12 cellular contexts compared by ENCODE assay signal in the genomic region with DNA sequence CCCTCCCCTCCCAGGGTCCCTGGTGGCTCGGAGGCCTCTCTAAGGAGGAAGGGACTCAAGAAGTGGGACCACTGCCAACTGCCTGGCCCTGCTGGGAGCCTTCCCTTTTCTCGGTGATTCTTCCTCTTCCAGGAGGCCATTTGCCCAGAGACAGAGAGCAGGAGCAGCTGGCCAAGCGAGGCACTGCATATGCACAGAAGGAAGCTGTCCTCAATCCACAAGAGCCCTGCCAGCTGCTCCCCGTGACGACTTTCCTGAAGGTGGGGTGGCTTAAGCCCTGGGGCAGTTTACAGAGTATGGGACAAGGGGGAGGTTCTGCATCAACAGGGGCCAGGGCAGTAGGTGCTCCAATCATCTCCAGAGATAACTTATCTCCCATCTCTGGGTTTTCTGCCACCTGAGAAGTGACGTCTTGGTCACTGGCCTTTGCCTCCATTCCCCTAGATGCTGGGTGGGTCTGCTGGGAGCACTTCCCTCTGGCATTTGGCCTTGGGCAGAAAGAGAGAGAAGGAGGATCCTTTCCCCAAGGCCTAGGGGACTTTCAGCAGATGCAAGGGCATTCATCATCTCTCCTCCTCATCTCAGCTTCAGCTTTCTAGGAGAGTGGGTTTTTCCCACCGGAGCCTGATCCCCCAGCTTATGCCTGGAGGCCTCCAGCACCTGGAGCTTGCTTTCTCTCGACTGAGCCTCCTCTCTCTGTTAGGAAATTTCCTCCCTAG. TPM values are rescaled to one million over a fixed set of nuclear protein-coding genes. Genes with fewer than 3 reads are reported as not detected.
DNase-seq lines count a peak whose midpoint lies in the region; ATAC-seq and TF ChIP-seq lines count a peak whose summit lies in the region.
"Had no signal": no experiment of that assay in that cellular context is flagged by ENCODE, and none has a peak within 500 bp of the region (broad histone marks: within the 10 kb centered on the region; RNA-seq: fewer than 3 reads in every experiment).

No MANE protein-coding gene starts in this region.

- TF ChIP-seq EP300 in SK-N-SH (IDR thresholded peaks at IDR 0.05; ENCODE audit: borderline replicate concordance in 1 of 2, low read depth in 1 of 2, low read length in 1 of 2), result no peak

- H3K36me3 ChIP-seq in SK-N-SH (replicated peaks in 1 of 2; ENCODE audit: control insufficient read depth in 1 of 2, insufficient read depth in 2 of 2, low read length in 1 of 2) (no peaks in the 10 kb centered on the region), ascending aorta (no peaks in the 10 kb centered on the region), tibial artery (no peaks in the 10 kb centered on the region)

- H2AFZ ChIP-seq in SK-N-SH (ENCODE audit: low read depth), result no peak overlapping the region

- no peaks in the 10 kb centered on the region for H3K9me3 Mint-ChIP-seq in activated naive CD4-positive, alpha-beta T cell treated with anti-CD3 and anti-CD28 coated beads for 36 hours
- H3K9me3 Mint-ChIP-seq: activated naive CD8-positive, alpha-beta T cell treated with anti-CD3 and anti-CD28 coated beads for 36 hours; natural killer cell treated with Interleukin-12 subunit alpha and Interleukin-12 subunit beta and Interleukin-15 and Interleukin-18, amount 100 ng/mL, for 72 hours had no signal

- no peak overlapping the region for H3K9ac ChIP-seq in SK-N-SH

- TF ChIP-seq CTCF in SK-N-SH (IDR thresholded peaks at IDR 0.05) (no peak), ascending aorta (IDR thresholded peaks at IDR 0.05) (no peak), tibial artery (IDR thresholded peaks at IDR 0.05) (no peak)

- POLR2A ChIA-PET in SK-N-SH (lab: Yijun Ruan, JAX), result interaction anchor here (0.6 to 1.0 kb wide), 2 partner anchors 18 to 71 kb away, joined by 3 read pairs; no protein-coding TSS in a partner anchor

- no peaks in the 10 kb centered on the region for H3K36me3 Mint-ChIP-seq in activated naive CD4-positive, alpha-beta T cell treated with anti-CD3 and anti-CD28 coated beads for 36 hours (ENCODE audit: low read depth)
- H3K36me3 Mint-ChIP-seq: activated naive CD8-positive, alpha-beta T cell treated with anti-CD3 and anti-CD28 coated beads for 36 hours; natural killer cell treated with Interleukin-12 subunit alpha and Interleukin-12 subunit beta and Interleukin-15 and Interleukin-18, amount 100 ng/mL, for 72 hours had no signal

- H3K27ac ChIP-seq in SK-N-SH (ENCODE audit: low read depth in 2 of 2, low read length in 1 of 2) (no peak overlapping the region), ascending aorta (peak overlapping the region; percentile 46 to 57), tibial artery (peak overlapping the region in 1 of 2 donors; percentile 70)
- H3K27ac ChIP-seq: HL-60 had no signal

- peaks cover 0 to 40% of the 10 kb centered on the region in 2 experiments; a peak in 1 of 4 replicates for H3K4me1 ChIP-seq in SK-N-SH (ENCODE audit: control insufficient read depth in 1 of 2, insufficient read depth in 2 of 2, low read depth in 1 of 2, low read length in 1 of 2)
- peaks cover 16 to 28% of the 10 kb centered on the region in 2 donors for H3K4me1 ChIP-seq in ascending aorta
- H3K4me1 ChIP-seq in tibial artery, result peaks cover 0 to 51% (median 36%) of the 10 kb centered on the region in 4 donors

- peaks cover 5% of the 10 kb centered on the region for H3K27me3 Mint-ChIP-seq in activated naive CD4-positive, alpha-beta T cell treated with anti-CD3 and anti-CD28 coated beads for 36 hours (ENCODE audit: low read depth)
- H3K27me3 Mint-ChIP-seq: activated naive CD8-positive, alpha-beta T cell treated with anti-CD3 and anti-CD28 coated beads for 36 hours had no signal

- no peaks in the 10 kb centered on the region for H3K9me2 ChIP-seq in SK-N-SH

- H3K9me3 ChIP-seq in SK-N-SH (no peaks in the 10 kb centered on the region), ascending aorta (no peaks in the 10 kb centered on the region), tibial artery (no peaks in the 10 kb centered on the region)

- peaks cover 20% of the 10 kb centered on the region for H3K4me1 Mint-ChIP-seq in activated naive CD4-positive, alpha-beta T cell treated with anti-CD3 and anti-CD28 coated beads for 36 hours (ENCODE audit: low read depth)

- no peak for TF ChIP-seq RAD21 in SK-N-SH (IDR thresholded peaks at IDR 0.05; ENCODE audit: low read length)

- H3K4me3 ChIP-seq in SK-N-SH (ENCODE audit: low read depth in 2 of 2, low read length in 1 of 2) (no peak overlapping the region), ascending aorta (no peak overlapping the region), tibial artery (no peak overlapping the region)

- no peak overlapping the region for H3K4me3 Mint-ChIP-seq in activated naive CD4-positive, alpha-beta T cell treated with anti-CD3 and anti-CD28 coated beads for 36 hours
- H3K4me3 Mint-ChIP-seq: activated naive CD8-positive, alpha-beta T cell treated with anti-CD3 and anti-CD28 coated beads for 36 hours; natural killer cell treated with Interleukin-12 subunit alpha and Interleukin-12 subunit beta and Interleukin-15 and Interleukin-18, amount 100 ng/mL, for 72 hours had no signal

- intact Hi-C loops in ascending aorta (cut with DNase I) (loop anchor here (5.0 kb wide), 1 partner anchor 70 kb away; no protein-coding TSS in a partner anchor), tibial artery (cut with DNase I; ENCODE audit: low total_unique reads) (no loop called here)
- intact Hi-C loops in activated naive CD4-positive, alpha-beta T cell treated with anti-CD3 and anti-CD28 coated beads for 36 hours (cut with micrococcal nuclease), result no loop called here

- CTCF ChIA-PET in SK-N-SH (lab: Yijun Ruan, JAX), result interaction anchor here (0.7 to 18.4 kb wide), 11 partner anchors 8 to 330 kb away, joined by 3 to 944 read pairs (median 3); a partner anchor contains a TSS
- CTCF ChIA-PET in activated naive CD4-positive, alpha-beta T cell treated with anti-CD3 and anti-CD28 coated beads for 36 hours (lab: Charles Lee), result interaction anchor here (0.7 to 0.9 kb wide), 2 partner anchors 12 to 35 kb away, joined by 3 to 4 read pairs; no protein-coding TSS in a partner anchor

- no peaks in the 10 kb centered on the region for H3K79me2 ChIP-seq in SK-N-SH (ENCODE audit: insufficient read depth)

- no peak overlapping the region for H3K4me2 ChIP-seq in SK-N-SH

- 39% methylated on average over 7 of the region's 8 CpGs for WGBS in SK-N-SH (ENCODE audit: low lambda C conversion rate)

- peak; percentile 26 for DNase-seq in SK-N-SH
- DNase-seq in ascending aorta (ENCODE audit: low spot score in 2 of 2), result no peak
- DNase-seq in medulla oblongata (ENCODE audit: extremely low spot score), result peak; percentile 89
- DNase-seq in tibial artery, result peak; percentile 66 to 79
- DNase-seq in activated naive CD4-positive, alpha-beta T cell treated with anti-CD3 and anti-CD28 coated beads for 36 hours, result no peak
- no peak for DNase-seq in activated T-cell treated with anti-CD3 and anti-CD28 coated beads for 4 hours
- DNase-seq: activated naive CD8-positive, alpha-beta T cell treated with anti-CD3 and anti-CD28 coated beads for 36 hours; NCI-H1048 had no signal

- H3F3A ChIP-seq in SK-N-SH (replicated peaks; ENCODE audit: insufficient read depth), result no peaks in the 10 kb centered on the region

- H3K27me3 ChIP-seq in SK-N-SH (ENCODE audit: insufficient read depth), result peaks cover 51% of the 10 kb centered on the region
- no peaks in the 10 kb centered on the region for H3K27me3 ChIP-seq in ascending aorta
- peaks cover 0 to 6% of the 10 kb centered on the region in 2 donors for H3K27me3 ChIP-seq in tibial artery

- H3K27ac Mint-ChIP-seq in activated naive CD4-positive, alpha-beta T cell treated with anti-CD3 and anti-CD28 coated beads for 36 hours, result no peak overlapping the region
- H3K27ac Mint-ChIP-seq: activated naive CD8-positive, alpha-beta T cell treated with anti-CD3 and anti-CD28 coated beads for 36 hours; natural killer cell treated with Interleukin-12 subunit alpha and Interleukin-12 subunit beta and Interleukin-15 and Interleukin-18, amount 100 ng/mL, for 72 hours had no signal

- H4K20me1 ChIP-seq in SK-N-SH (ENCODE audit: insufficient read depth), result no peaks in the 10 kb centered on the region

- no peak for ATAC-seq in SK-N-SH treated with all-trans-retinoic acid at 6 μM for 48 hours
- ATAC-seq in GM21390 (IDR thresholded peaks at IDR 0.05; ENCODE audit: unreplicated experiment), result no peak
- ATAC-seq: natural killer cell treated with Interleukin-12 subunit alpha and Interleukin-12 subunit beta and Interleukin-15 and Interleukin-18, amount 100 ng/mL, for 72 hours had no signal

TF ChIP-seq in SK-N-SH, 30 proteins besides CTCF, POLR2A, EP300 and RAD21 (continues in another document):
- TF ChIP-seq ELF1 (IDR thresholded peaks at IDR 0.05) (no peak), EZH2phosphoT487 (IDR thresholded peaks at IDR 0.05; ENCODE audit: borderline replicate concordance, low read depth) (no peak)
- TF ChIP-seq, protein P1, sequence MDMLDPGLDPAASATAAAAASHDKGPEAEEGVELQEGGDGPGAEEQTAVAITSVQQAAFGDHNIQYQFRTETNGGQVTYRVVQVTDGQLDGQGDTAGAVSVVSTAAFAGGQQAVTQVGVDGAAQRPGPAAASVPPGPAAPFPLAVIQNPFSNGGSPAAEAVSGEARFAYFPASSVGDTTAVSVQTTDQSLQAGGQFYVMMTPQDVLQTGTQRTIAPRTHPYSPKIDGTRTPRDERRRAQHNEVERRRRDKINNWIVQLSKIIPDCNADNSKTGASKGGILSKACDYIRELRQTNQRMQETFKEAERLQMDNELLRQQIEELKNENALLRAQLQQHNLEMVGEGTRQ (IDR thresholded peaks at IDR 0.05; ENCODE audit: borderline replicate concordance, low read depth, low read length), result no peak

TF ChIP-seq in SK-N-SH treated with all-trans-retinoic acid at 6 μM for 48 hours, 23 proteins besides CTCF, POLR2A, EP300 and RAD21 (continues in another document):
- TF ChIP-seq BACH2 (CRISPR knock-in tag; IDR thresholded peaks at IDR 0.05; ENCODE audit: borderline replicate concordance), result no peak
- no peak for TF ChIP-seq SNAI2 (CRISPR knock-in tag; IDR thresholded peaks at IDR 0.05)
- TF ChIP-seq, protein P2, sequence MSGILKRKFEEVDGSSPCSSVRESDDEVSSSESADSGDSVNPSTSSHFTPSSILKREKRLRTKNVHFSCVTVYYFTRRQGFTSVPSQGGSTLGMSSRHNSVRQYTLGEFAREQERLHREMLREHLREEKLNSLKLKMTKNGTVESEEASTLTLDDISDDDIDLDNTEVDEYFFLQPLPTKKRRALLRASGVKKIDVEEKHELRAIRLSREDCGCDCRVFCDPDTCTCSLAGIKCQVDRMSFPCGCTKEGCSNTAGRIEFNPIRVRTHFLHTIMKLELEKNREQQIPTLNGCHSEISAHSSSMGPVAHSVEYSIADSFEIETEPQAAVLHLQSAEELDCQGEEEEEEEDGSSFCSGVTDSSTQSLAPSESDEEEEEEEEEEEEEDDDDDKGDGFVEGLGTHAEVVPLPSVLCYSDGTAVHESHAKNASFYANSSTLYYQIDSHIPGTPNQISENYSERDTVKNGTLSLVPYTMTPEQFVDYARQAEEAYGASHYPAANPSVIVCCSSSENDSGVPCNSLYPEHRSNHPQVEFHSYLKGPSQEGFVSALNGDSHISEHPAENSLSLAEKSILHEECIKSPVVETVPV (CRISPR knock-in tag; IDR thresholded peaks at IDR 0.05), result no peak
- no peak for TF ChIP-seq ZFP30 (CRISPR knock-in tag; IDR thresholded peaks at IDR 0.05)

RNA-seq across cellular contexts. Expression of a gene that starts 28.5 kb away (rescaled TPM):
- polyA plus RNA-seq in SK-N-SH (2012; rRNA removed), result not detected in 2 replicates
- polyA plus RNA-seq in SK-N-SH (2012; cell fraction: cytosol; rRNA removed), result not detected in 2 replicates
- not detected in 2 replicates for polyA plus RNA-seq in SK-N-SH (2012; cell fraction: nucleus; rRNA removed)
- not detected for total RNA-seq in ascending aorta
- total RNA-seq in activated naive CD4-positive, alpha-beta T cell treated with anti-CD3 and anti-CD28 coated beads for 36 hours, result not detected
- total RNA-seq: activated naive CD8-positive, alpha-beta T cell treated with anti-CD3 and anti-CD28 coated beads for 36 hours; natural killer cell treated with Interleukin-12 subunit alpha and Interleukin-12 subunit beta and Interleukin-15 and Interleukin-18, amount 100 ng/mL, for 72 hours had no signal

Comparison
In these comparisons a context has a peak if more than half of its experiments do, and no peak if none do; other contexts are left out.
1. DNase-seq: peak in SK-N-SH (single experiment), medulla oblongata (single experiment) and tibial artery (2 of 2); none in ascending aorta (0 of 2), activated naive CD4-positive, alpha-beta T cell treated with anti-CD3 and anti-CD28 coated beads for 36 hours (single experiment) and activated T-cell treated with anti-CD3 and anti-CD28 coated beads for 4 hours (single experiment).
2. H3K27ac ChIP-seq: peak in ascending aorta (2 of 2); none in SK-N-SH (0 of 2).